ENCODE assay signal across 8 cellular contexts in genomic region chr17:68794636-68795503, GRCh38.
DNase-seq lines count a peak whose midpoint lies in the region; ATAC-seq, FAIRE-seq and TF ChIP-seq lines count a peak whose summit lies in the region.

No MANE protein-coding gene starts in this region.

- H3K36me3 Mint-ChIP-seq in CD4-positive, alpha-beta memory T cell, result no peaks in the 10 kb centered on the region
- H3K36me3 Mint-ChIP-seq in astrocyte (ENCODE audit: low read depth, unreplicated experiment), result no peaks in the 10 kb centered on the region
- no peaks in the 10 kb centered on the region for H3K36me3 Mint-ChIP-seq in naive thymus-derived CD8-positive, alpha-beta T cell

- peak overlapping the region; percentile 65 for H2AFZ ChIP-seq in astrocyte (ENCODE audit: low read depth, low read length)

- no peaks in the 10 kb centered on the region for H4K20me1 ChIP-seq in astrocyte (ENCODE audit: insufficient read depth, low read length)

- H3K9ac ChIP-seq in HUES48 (ENCODE audit: low read depth, low read length) (no peak overlapping the region), astrocyte (ENCODE audit: low read length) (peak overlapping the region; percentile 48), subcutaneous abdominal adipose tissue (ENCODE audit: low read length in 5 of 5) (peak overlapping the region in 4 of 5 donors; percentile 24 to 80 (median 45))

- peak overlapping the region; percentile 29 for H3K4me2 ChIP-seq in astrocyte (ENCODE audit: low read length)

- H3K4me3 Mint-ChIP-seq in CD4-positive, alpha-beta memory T cell, result peak overlapping the region in 6 of 8 donors; percentile 2 to 73 (median 38)
- H3K4me3 Mint-ChIP-seq in astrocyte (ENCODE audit: unreplicated experiment), result no peak overlapping the region
- H3K4me3 Mint-ChIP-seq in naive thymus-derived CD8-positive, alpha-beta T cell, result peak overlapping the region in 2 of 10 donors; percentile 20 to 66

- peak; percentile 22 for TF ChIP-seq CTCF in astrocyte (IDR thresholded peaks at IDR 0.05; ENCODE audit: insufficient read depth, low read depth, low read length)

- H3K9me3 Mint-ChIP-seq in CD4-positive, alpha-beta memory T cell, result no peaks in the 10 kb centered on the region
- H3K9me3 Mint-ChIP-seq in astrocyte (ENCODE audit: unreplicated experiment), result no peaks in the 10 kb centered on the region
- no peaks in the 10 kb centered on the region for H3K9me3 Mint-ChIP-seq in naive thymus-derived CD8-positive, alpha-beta T cell

- H3K27ac Mint-ChIP-seq in CD4-positive, alpha-beta memory T cell, result peak overlapping the region in 5 of 7 donors; percentile 1 to 83 (median 21)
- H3K27ac Mint-ChIP-seq in astrocyte (ENCODE audit: unreplicated experiment), result peak overlapping the region; percentile 84
- peak overlapping the region in 5 of 10 donors; percentile 17 to 65 (median 44) for H3K27ac Mint-ChIP-seq in naive thymus-derived CD8-positive, alpha-beta T cell

- POLR2A ChIA-PET in CD4-positive, alpha-beta memory T cell (lab: Charles Lee; ENCODE audit: partially characterized antibody), result no interaction called here
- POLR2A ChIA-PET in naive thymus-derived CD8-positive, alpha-beta T cell (lab: Charles Lee), result no interaction called here

- H3K4me3 ChIP-seq in CD4-positive, alpha-beta memory T cell (ENCODE audit: low read length in 2 of 2), result no peak overlapping the region
- no peak overlapping the region for H3K4me3 ChIP-seq in HUES48 (ENCODE audit: low read depth, low read length)
- H3K4me3 ChIP-seq in astrocyte (ENCODE audit: insufficient read depth, low read depth, low read length), result no peak overlapping the region
- H3K4me3 ChIP-seq in subcutaneous abdominal adipose tissue (ENCODE audit: low read depth in 1 of 5, low read length in 5 of 5), result peak overlapping the region in 4 of 5 donors; percentile 25 to 55 (median 40)

- no peaks in the 10 kb centered on the region for H3K79me2 ChIP-seq in astrocyte (ENCODE audit: insufficient read depth, low read length)

- FAIRE-seq in astrocyte (lab: Jason Lieb, UNC), result no peak

- H3K9me3 ChIP-seq in CD4-positive, alpha-beta memory T cell (ENCODE audit: control insufficient read depth in 1 of 2, low read length in 2 of 2), result no peaks in the 10 kb centered on the region
- no peaks in the 10 kb centered on the region for H3K9me3 ChIP-seq in HUES48 (ENCODE audit: control insufficient read depth, insufficient read depth, low read length)
- H3K9me3 ChIP-seq in astrocyte (ENCODE audit: insufficient read depth, low read depth, low read length), result no peaks in the 10 kb centered on the region
- peaks cover 0 to 4% (median 0%) of the 10 kb centered on the region in 5 donors for H3K9me3 ChIP-seq in subcutaneous abdominal adipose tissue (ENCODE audit: control insufficient read depth in 5 of 5, low read length in 5 of 5)

- peaks cover 10 to 15% of the 10 kb centered on the region in 2 donors for H3K27me3 Mint-ChIP-seq in CD4-positive, alpha-beta memory T cell
- no peaks in the 10 kb centered on the region for H3K27me3 Mint-ChIP-seq in astrocyte (ENCODE audit: low read depth, unreplicated experiment)
- peaks cover 1 to 36% (median 6%) of the 10 kb centered on the region in 5 donors for H3K27me3 Mint-ChIP-seq in naive thymus-derived CD8-positive, alpha-beta T cell

- no peak overlapping the region for H3K27ac ChIP-seq in CD4-positive, alpha-beta memory T cell (ENCODE audit: low read depth, low read length)
- H3K27ac ChIP-seq in HUES48 (ENCODE audit: low read depth, low read length) (peak overlapping the region; percentile 55), astrocyte (ENCODE audit: low read depth, low read length) (no peak overlapping the region), subcutaneous abdominal adipose tissue (ENCODE audit: low read depth, low read length) (peak overlapping the region; percentile 89)

- no peak for DNase-seq in CD4-positive, alpha-beta memory T cell
- peak; percentile 16 for DNase-seq in astrocyte (ENCODE audit: low read depth)
- DNase-seq in inferior parietal cortex (ENCODE audit: extremely low spot score), result peak; percentile 82
- no peak for DNase-seq in stimulated activated naive CD4-positive, alpha-beta T cell (lab: John Stamatoyannopoulos, UW)
- no peak for DNase-seq in COR-L47 (lab: John Stamatoyannopoulos, UW)
- no peak for DNase-seq in naive thymus-derived CD8-positive, alpha-beta T cell

- ATAC-seq in naive thymus-derived CD8-positive, alpha-beta T cell, result no peak

- CTCF ChIA-PET in CD4-positive, alpha-beta memory T cell (lab: Charles Lee; ENCODE audit: partially characterized antibody), result interaction anchor here (0.8 kb wide), 1 partner anchor 19 kb away, joined by 3 read pairs; no protein-coding TSS in a partner anchor

- H3K36me3 ChIP-seq in CD4-positive, alpha-beta memory T cell (ENCODE audit: insufficient read depth, low read length), result no peaks in the 10 kb centered on the region
- no peaks in the 10 kb centered on the region for H3K36me3 ChIP-seq in HUES48 (ENCODE audit: control insufficient read depth, insufficient read depth, low read length)
- H3K36me3 ChIP-seq in astrocyte (ENCODE audit: insufficient read depth, low read length), result no peaks in the 10 kb centered on the region
- H3K36me3 ChIP-seq in subcutaneous abdominal adipose tissue (ENCODE audit: control insufficient read depth in 5 of 5, insufficient read depth in 5 of 5, low read length in 5 of 5), result no peaks in the 10 kb centered on the region

- peaks cover 0 to 7% (median 2%) of the 10 kb centered on the region in 4 donors for H3K4me1 Mint-ChIP-seq in CD4-positive, alpha-beta memory T cell
- H3K4me1 Mint-ChIP-seq in astrocyte (ENCODE audit: low read depth, unreplicated experiment), result peaks cover 5% of the 10 kb centered on the region
- H3K4me1 Mint-ChIP-seq in naive thymus-derived CD8-positive, alpha-beta T cell, result peaks cover 3 to 32% (median 8%) of the 10 kb centered on the region in 4 donors

- intact Hi-C loops in CD4-positive, alpha-beta memory T cell (cut with micrococcal nuclease), result no loop called here

- no peaks in the 10 kb centered on the region for H3K27me3 ChIP-seq in CD4-positive, alpha-beta memory T cell (ENCODE audit: insufficient read depth, low read length)
- no peaks in the 10 kb centered on the region for H3K27me3 ChIP-seq in HUES48 (ENCODE audit: control insufficient read depth, insufficient read depth, low read length)
- no peaks in the 10 kb centered on the region for H3K27me3 ChIP-seq in astrocyte (ENCODE audit: insufficient read depth, low read length)
- H3K27me3 ChIP-seq in subcutaneous abdominal adipose tissue (ENCODE audit: control insufficient read depth in 5 of 5, insufficient read depth in 4 of 5, low read length in 5 of 5), result no peaks in the 10 kb centered on the region

- peaks cover 7% of the 10 kb centered on the region for H3K4me1 ChIP-seq in CD4-positive, alpha-beta memory T cell (ENCODE audit: insufficient read depth, low read length)
- H3K4me1 ChIP-seq in HUES48 (ENCODE audit: control insufficient read depth, insufficient read depth, low read length) (peaks cover 22% of the 10 kb centered on the region), astrocyte (ENCODE audit: insufficient read depth, low read length) (peaks cover 8% of the 10 kb centered on the region), subcutaneous abdominal adipose tissue (ENCODE audit: control insufficient read depth in 5 of 5, insufficient read depth in 5 of 5, low read length in 5 of 5) (peaks cover 10 to 56% (median 51%) of the 10 kb centered on the region in 5 donors)

Comparison
In these comparisons a context has a peak if more than half of its experiments do, and no peak if none do; other contexts are left out.
1. DNase-seq: peak in astrocyte (single experiment) and inferior parietal cortex (single experiment); none in CD4-positive, alpha-beta memory T cell (0 of 5), stimulated activated naive CD4-positive, alpha-beta T cell (0 of 6), COR-L47 (single experiment) and naive thymus-derived CD8-positive, alpha-beta T cell (0 of 10).
2. H3K27ac ChIP-seq: peak in HUES48 (single experiment) and subcutaneous abdominal adipose tissue (single experiment); none in CD4-positive, alpha-beta memory T cell (single experiment) and astrocyte (single experiment).
3. H3K4me3 ChIP-seq: peak in subcutaneous abdominal adipose tissue (4 of 5); none in CD4-positive, alpha-beta memory T cell (0 of 2), HUES48 (single experiment) and astrocyte (single experiment).